8 cellular contexts compared by ENCODE assay signal in the genomic region with DNA sequence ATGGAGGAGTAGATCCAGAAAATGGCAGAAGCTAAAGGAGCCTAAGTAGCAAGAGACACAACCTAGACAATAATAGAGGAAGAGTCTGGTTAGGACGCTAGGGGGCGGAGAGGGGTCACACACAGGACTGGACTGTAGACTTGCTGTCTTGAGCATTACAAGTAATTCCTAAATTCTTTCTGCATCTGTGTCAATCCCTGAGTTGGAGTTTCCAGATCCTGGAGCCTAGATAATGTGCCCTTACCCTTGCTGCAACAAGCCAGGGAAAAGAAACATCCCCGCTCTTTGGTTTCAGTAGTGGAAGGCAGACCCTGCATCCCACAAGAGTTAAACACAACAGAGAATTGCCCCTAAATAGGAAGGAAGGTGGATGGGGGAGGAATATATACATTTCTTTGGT. TPM values are rescaled to one million over a fixed set of nuclear protein-coding genes. Genes with fewer than 3 reads are reported as not detected.
DNase-seq lines count a peak whose midpoint lies in the region; ATAC-seq and TF ChIP-seq lines count a peak whose summit lies in the region.

No MANE protein-coding gene starts in this region.

- H3K36me3 Mint-ChIP-seq in natural killer cell: no peaks in the 10 kb centered on the region

- no peak overlapping the region for H3K4me3 Mint-ChIP-seq in natural killer cell

- 17 to 18% methylated on average over 3 of the region's 3 CpGs for WGBS in esophagus squamous epithelium, 2 donors
- 22 to 28% methylated on average over 3 of the region's 3 CpGs for WGBS in thyroid gland, 2 donors

- intact Hi-C loops in esophagus squamous epithelium (cut with DNase I) (no loop called here), natural killer cell (cut with micrococcal nuclease) (loop anchor here (1.0 kb wide), 1 partner anchor 256 kb away; no protein-coding TSS in a partner anchor), thyroid gland (cut with DNase I) (loop anchor here (10.0 kb wide), 1 partner anchor 255 kb away; no protein-coding TSS in a partner anchor)

- H3K4me1 ChIP-seq in esophagus squamous epithelium (no peaks in the 10 kb centered on the region), thyroid gland (peaks cover 0 to 4% of the 10 kb centered on the region in 2 donors)

- TF ChIP-seq CTCF in esophagus squamous epithelium (IDR thresholded peaks at IDR 0.05) (peak; percentile 38 to 76 (median 58)), natural killer cell (IDR thresholded peaks at IDR 0.05) (peak; percentile 58), thyroid gland (IDR thresholded peaks at IDR 0.05) (peak in 5 of 6 experiments; percentile 22 to 66 (median 60))

- DNase-seq in DMS53 treated with DMSO at 0.1 percent for 48 hours (lab: John Stamatoyannopoulos, UW; ENCODE audit: unreplicated experiment) (peak; percentile 22), NCI-H524 (lab: John Stamatoyannopoulos, UW) (peak; percentile 46 to 76), esophagus squamous epithelium (lab: John Stamatoyannopoulos, UW) (no peak), natural killer cell (no peak), thyroid gland (peak; percentile 64 to 76)
- peak; percentile 64 to 74 for DNase-seq in activated CD4-positive, alpha-beta T cell treated with anti-CD3 and anti-CD28 coated beads, Interleukin-2, amount 50 U/mL, for 48 hours

- H3K27ac Mint-ChIP-seq in natural killer cell: no peak overlapping the region

- peak; percentile 97 for ATAC-seq in GM21367 (IDR thresholded peaks at IDR 0.05; ENCODE audit: unreplicated experiment)
- peak; percentile 96 for ATAC-seq in HG03521 (IDR thresholded peaks at IDR 0.05; ENCODE audit: unreplicated experiment)
- peak; percentile 62 to 74 (median 62) for ATAC-seq in natural killer cell

- no peaks in the 10 kb centered on the region for H3K9me3 ChIP-seq in esophagus squamous epithelium
- no peaks in the 10 kb centered on the region for H3K9me3 ChIP-seq in thyroid gland

- H3K4me1 Mint-ChIP-seq in natural killer cell: no peaks in the 10 kb centered on the region

- H3K27me3 ChIP-seq in esophagus squamous epithelium (no peaks in the 10 kb centered on the region), thyroid gland (no peaks in the 10 kb centered on the region)

- TF ChIP-seq POLR2A in esophagus squamous epithelium (IDR thresholded peaks at IDR 0.05) (no peak), thyroid gland (IDR thresholded peaks at IDR 0.05) (no peak)

- H3K27ac ChIP-seq in esophagus squamous epithelium (no peak overlapping the region), thyroid gland (no peak overlapping the region)

- H3K4me3 ChIP-seq in esophagus squamous epithelium (no peak overlapping the region), thyroid gland (replicated peaks in 1 of 3) (no peak overlapping the region)

- no peaks in the 10 kb centered on the region for H3K27me3 Mint-ChIP-seq in natural killer cell (ENCODE audit: low read depth in 2 of 2)

- H3K9me3 Mint-ChIP-seq in natural killer cell: no peaks in the 10 kb centered on the region

- H3K36me3 ChIP-seq in esophagus squamous epithelium (no peaks in the 10 kb centered on the region), thyroid gland (no peaks in the 10 kb centered on the region)

RNA-seq across cellular contexts. Expression of a gene that starts 14.9 kb away (rescaled TPM):
- total RNA-seq in esophagus squamous epithelium (under 1 TPM in 1 of 4 donors, not detected in 3; 0.18 TPM), natural killer cell (not detected), thyroid gland (under 1 TPM in 2 of 4 donors, not detected in 2; 0.15 to 0.27 TPM)

RNA-seq across cellular contexts. Expression of a gene that starts 20.4 kb away (rescaled TPM):
- total RNA-seq in esophagus squamous epithelium (10 to 100 TPM; 31.7 to 60.1 (median 45.1) TPM), natural killer cell (under 1 TPM; 0.14 to 0.25 (median 0.19) TPM), thyroid gland (10 to 100 TPM; 13.4 to 20.8 (median 17.7) TPM)

Comparison
In these comparisons a context has a peak if more than half of its experiments do, and no peak if none do; other contexts are left out.
1. DNase-seq: peak in DMS53 treated with DMSO at 0.1 percent for 48 hours (single experiment), NCI-H524 (2 of 2), activated CD4-positive, alpha-beta T cell treated with anti-CD3 and anti-CD28 coated beads, Interleukin-2, amount 50 U/mL, for 48 hours (2 of 2) and thyroid gland (2 of 2); none in esophagus squamous epithelium (single experiment) and natural killer cell (single experiment).
2. RNA of a gene that starts 20.4 kb away (total RNA-seq): 31.7 to 60.1 TPM in esophagus squamous epithelium and 13.4 to 20.8 TPM in thyroid gland; 0.14 to 0.25 TPM in natural killer cell; every median in the first group is over 10 times any median in the second.
3. Peak in every context shown above with its lines, with median percentiles within 50 percentile points of each other: ATAC-seq and CTCF ChIP-seq.